Comparison of ENCODE assay signal across 8 cellular contexts in the genomic region with DNA sequence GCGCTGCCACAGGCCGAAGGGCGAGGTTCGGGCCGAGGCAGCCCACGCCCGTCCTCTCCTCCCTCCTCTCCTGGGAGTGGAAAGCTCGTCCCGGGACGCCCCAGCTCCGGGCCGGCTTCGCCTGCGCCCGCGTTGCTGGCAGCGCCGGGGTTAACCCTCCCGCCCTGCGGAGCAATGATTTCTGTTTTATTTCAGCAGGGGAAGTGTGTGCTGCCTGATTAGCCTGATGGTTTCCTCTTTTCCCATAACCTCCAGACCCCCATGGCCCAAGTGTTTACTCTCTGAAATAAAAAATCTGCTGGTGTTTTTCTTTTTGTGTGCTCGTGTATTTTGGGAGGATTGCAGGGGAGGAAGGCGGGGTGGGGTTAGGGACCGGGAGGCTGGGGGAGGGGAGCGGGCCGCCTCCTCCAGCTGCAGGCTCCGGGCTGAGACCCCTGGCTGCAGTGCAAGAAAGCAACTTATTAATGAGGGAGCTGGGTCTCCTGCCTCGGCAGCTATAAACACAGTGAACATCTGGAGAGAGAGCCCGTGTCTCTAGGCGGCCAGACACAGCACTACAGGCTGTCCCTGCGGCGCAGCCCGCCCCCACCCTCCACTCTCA. TPM values are rescaled to one million over a fixed set of nuclear protein-coding genes. Genes with fewer than 3 reads are reported as not detected.
DNase-seq lines count a peak whose midpoint lies in the region; ATAC-seq and TF ChIP-seq lines count a peak whose summit lies in the region.

No MANE protein-coding gene starts in this region.

- TF ChIP-seq CTCF in Calu3 (IDR thresholded peaks at IDR 0.05; ENCODE audit: unreplicated experiment) (no peak), cardiac fibroblast (IDR thresholded peaks at IDR 0.05; ENCODE audit: low read depth, low read length) (no peak), kidney epithelial cell (IDR thresholded peaks at IDR 0.05; ENCODE audit: insufficient read depth, low read length, poor library complexity, severe bottlenecking) (no peak)

- H3K27me3 ChIP-seq in NT2/D1 (ENCODE audit: insufficient read depth, insufficient read length) (peaks cover 87% of the 10 kb centered on the region), kidney epithelial cell (ENCODE audit: control insufficient read depth, insufficient read depth, low read length) (no peaks in the 10 kb centered on the region)

- H3K4me3 ChIP-seq in NT2/D1 (ENCODE audit: insufficient read length, low read depth) = peak overlapping the region; percentile 18
- peak overlapping the region; percentile 24 to 38 for H3K4me3 ChIP-seq in cardiac fibroblast (replicated peaks in 1 of 2; ENCODE audit: low read depth in 2 of 2, low read length in 2 of 2)
- H3K4me3 ChIP-seq in kidney epithelial cell (ENCODE audit: low read depth, low read length) = peak overlapping the region; percentile 35

- CTCF ChIA-PET in Calu3 (lab: Charles Lee) = no interaction called here

- H3K36me3 ChIP-seq in NT2/D1 (ENCODE audit: insufficient read depth, insufficient read length, low read length) (no peaks in the 10 kb centered on the region), kidney epithelial cell (ENCODE audit: control insufficient read depth, insufficient read depth, low read length) (no peaks in the 10 kb centered on the region)

- H3K4me1 ChIP-seq in NT2/D1 (ENCODE audit: insufficient read depth, insufficient read length) = peaks cover 11% of the 10 kb centered on the region

- DNase-seq in Calu3 = no peak
- DNase-seq in NT2/D1 (ENCODE audit: low read depth, low spot score) = no peak
- peak; percentile 39 to 72 for DNase-seq in cardiac fibroblast (ENCODE audit: low read depth in 2 of 2)
- DNase-seq in kidney epithelial cell (ENCODE audit: low read depth) = no peak
- DNase-seq in stimulated activated effector memory CD8-positive, alpha-beta T cell treated with anti-CD3 and anti-CD28 coated beads, Interleukin-12 subunit alpha, Interleukin-12 subunit beta, amount 100 ng/mL, for 72 hours (ENCODE audit: low spot score in 2 of 2) = peak in 1 of 2 donors; percentile 59
- DNase-seq in NK-92 treated with Interleukin-12 subunit alpha and Interleukin-12 subunit beta, amount 100 ng/mL, for 24 hours (lab: John Stamatoyannopoulos, UW) = no peak

- H3K27me3 Mint-ChIP-seq in Calu3 (ENCODE audit: unreplicated experiment) = peaks cover 13% of the 10 kb centered on the region

- BruUV-seq in Calu3 (replicated peaks; lab: Mats Ljungman, UMichigan) = no TSS peak

- H3K27ac Mint-ChIP-seq in Calu3 (ENCODE audit: unreplicated experiment) = no peak overlapping the region
- peak overlapping the region; percentile 93 for H3K27ac Mint-ChIP-seq in stimulated activated effector memory CD8-positive, alpha-beta T cell treated with anti-CD3 and anti-CD28 coated beads, Interleukin-12 subunit alpha, Interleukin-12 subunit beta, amount 100 ng/mL, for 72 hours

- H3K4me3 Mint-ChIP-seq in Calu3 (ENCODE audit: low read depth, unreplicated experiment) = peak overlapping the region; percentile 43
- peak overlapping the region; percentile 63 for H3K4me3 Mint-ChIP-seq in stimulated activated effector memory CD8-positive, alpha-beta T cell treated with anti-CD3 and anti-CD28 coated beads, Interleukin-12 subunit alpha, Interleukin-12 subunit beta, amount 100 ng/mL, for 72 hours

- ATAC-seq in stimulated activated effector memory CD8-positive, alpha-beta T cell treated with anti-CD3 and anti-CD28 coated beads, Interleukin-12 subunit alpha, Interleukin-12 subunit beta, amount 100 ng/mL, for 72 hours = no peak
- ATAC-seq in HG03469 (IDR thresholded peaks at IDR 0.05; ENCODE audit: unreplicated experiment) (no peak), GM21360 (IDR thresholded peaks at IDR 0.05; ENCODE audit: unreplicated experiment) (no peak)

- intact Hi-C loops in Calu3 (cut with micrococcal nuclease; ENCODE audit: unreplicated experiment) = no loop called here

- H3K4me1 Mint-ChIP-seq in Calu3 (ENCODE audit: low read depth, unreplicated experiment) = peaks cover 14% of the 10 kb centered on the region
- H3K4me1 Mint-ChIP-seq in stimulated activated effector memory CD8-positive, alpha-beta T cell treated with anti-CD3 and anti-CD28 coated beads, Interleukin-12 subunit alpha, Interleukin-12 subunit beta, amount 100 ng/mL, for 72 hours = peaks cover 64% of the 10 kb centered on the region

- H3K9me3 Mint-ChIP-seq in Calu3 (ENCODE audit: low read depth, unreplicated experiment) = no peaks in the 10 kb centered on the region
- H3K9me3 Mint-ChIP-seq in stimulated activated effector memory CD8-positive, alpha-beta T cell treated with anti-CD3 and anti-CD28 coated beads, Interleukin-12 subunit alpha, Interleukin-12 subunit beta, amount 100 ng/mL, for 72 hours = no peaks in the 10 kb centered on the region

- no peaks in the 10 kb centered on the region for H3K9me3 ChIP-seq in NT2/D1 (ENCODE audit: insufficient read depth, low read length)

- no peak overlapping the region for H3K9ac ChIP-seq in NT2/D1 (ENCODE audit: insufficient read length, low read depth)

- H3K36me3 Mint-ChIP-seq in Calu3 (ENCODE audit: insufficient read depth, unreplicated experiment) = peaks cover 3% of the 10 kb centered on the region
- H3K36me3 Mint-ChIP-seq in stimulated activated effector memory CD8-positive, alpha-beta T cell treated with anti-CD3 and anti-CD28 coated beads, Interleukin-12 subunit alpha, Interleukin-12 subunit beta, amount 100 ng/mL, for 72 hours = peaks cover 12% of the 10 kb centered on the region

RNA-seq across cellular contexts. Expression of gene ETS1, which starts 38.6 kb away (rescaled TPM):
- total RNA-seq in Calu3 (2022) (26.5 and 38.4 TPM in 2 replicates), kidney epithelial cell (224 and 230 TPM in 2 replicates)

Comparison
In these comparisons a context has a peak if more than half of its experiments do, and no peak if none do; other contexts are left out.
1. DNase-seq: peak in cardiac fibroblast (2 of 2); none in Calu3 (single experiment), NT2/D1 (single experiment), kidney epithelial cell (single experiment) and NK-92 treated with Interleukin-12 subunit alpha and Interleukin-12 subunit beta, amount 100 ng/mL, for 24 hours (single experiment).
2. Peak in every context shown above with its lines, with median percentiles within 50 percentile points of each other: H3K4me3 ChIP-seq.